ENCODE assay signal across 18 cellular contexts in genomic region chr9:107333363-107333762, GRCh38.
"Had no signal": no experiment of that assay in that cellular context is flagged by ENCODE, and none has a peak within 500 bp of the region (broad histone marks: within the 10 kb centered on the region; RNA-seq: fewer than 3 reads in every experiment).

No MANE protein-coding gene starts in this region.

- H3K27me3 ChIP-seq: right lobe of liver, stomach, testis, upper lobe of right lung had no signal

- H3K4me2 ChIP-seq: smooth muscle cell had no signal

- ATAC-seq: upper lobe of right lung had no signal

- H3K27me3 Mint-ChIP-seq: activated B cell treated with CpG ODN at 0.5 μM for 24 hours; activated CD4-positive, alpha-beta T cell treated with anti-CD3 and anti-CD28 coated beads, Interleukin-2, amount 10 ng/mL, durations not matched to agents 24 days and 14 days; brain had no signal

- H3K4me3 ChIP-seq: right lobe of liver, smooth muscle cell, stomach, testis, upper lobe of right lung had no signal

- H3K9me3 Mint-ChIP-seq: activated B cell treated with CpG ODN at 0.5 μM for 24 hours; activated CD4-positive, alpha-beta T cell treated with anti-CD3 and anti-CD28 coated beads, Interleukin-2, amount 10 ng/mL, durations not matched to agents 24 days and 14 days; activated T-helper 2 cell treated with anti-CD3 and anti-CD28 coated beads, Interferon-gamma antibody, Interleukin-2, Interleukin-4, amounts not matched to agents 10 μg/mL and 5 μg/mL and 100 μg/mL, durations not matched to agents 14 hours and 24 hours and 36 hours; brain; immature natural killer cell had no signal

- H3K27ac ChIP-seq: right lobe of liver, stomach, upper lobe of right lung had no signal

- H3K27ac Mint-ChIP-seq: activated CD4-positive, alpha-beta T cell treated with anti-CD3 and anti-CD28 coated beads, Interleukin-2, amount 10 ng/mL, durations not matched to agents 24 days and 14 days had no signal

- H3K4me3 Mint-ChIP-seq: activated B cell treated with CpG ODN at 0.5 μM for 24 hours; activated CD4-positive, alpha-beta T cell treated with anti-CD3 and anti-CD28 coated beads, Interleukin-2, amount 10 ng/mL, durations not matched to agents 24 days and 14 days; brain; immature natural killer cell; neural crest cell had no signal

- H3K9me3 ChIP-seq: right lobe of liver, stomach, testis, upper lobe of right lung had no signal

- H3K4me1 ChIP-seq: testis had no signal

- DNase-seq: activated B cell treated with CpG ODN at 0.5 μM for 24 hours; activated CD4-positive, alpha-beta T cell treated with anti-CD3 and anti-CD28 coated beads, Interleukin-2, amount 10 ng/mL, durations not matched to agents 24 days and 14 days; activated naive CD4-positive, alpha-beta T cell treated with anti-CD3 and anti-CD28 coated beads, Interleukin-2, amount 50 U/mL, for 16 hours; amniotic stem cell; cerebellar nuclear complex; effector memory CD4-positive, alpha-beta T cell; foreskin melanocyte; head of caudate nucleus; immature natural killer cell; right lobe of liver; stomach; upper lobe of right lung had no signal

- FAIRE-seq: TTC549 had no signal

- H3K4me1 Mint-ChIP-seq: activated B cell treated with CpG ODN at 0.5 μM for 24 hours had no signal
